ENCODE assay signal across 25 cellular contexts in the genomic region with DNA sequence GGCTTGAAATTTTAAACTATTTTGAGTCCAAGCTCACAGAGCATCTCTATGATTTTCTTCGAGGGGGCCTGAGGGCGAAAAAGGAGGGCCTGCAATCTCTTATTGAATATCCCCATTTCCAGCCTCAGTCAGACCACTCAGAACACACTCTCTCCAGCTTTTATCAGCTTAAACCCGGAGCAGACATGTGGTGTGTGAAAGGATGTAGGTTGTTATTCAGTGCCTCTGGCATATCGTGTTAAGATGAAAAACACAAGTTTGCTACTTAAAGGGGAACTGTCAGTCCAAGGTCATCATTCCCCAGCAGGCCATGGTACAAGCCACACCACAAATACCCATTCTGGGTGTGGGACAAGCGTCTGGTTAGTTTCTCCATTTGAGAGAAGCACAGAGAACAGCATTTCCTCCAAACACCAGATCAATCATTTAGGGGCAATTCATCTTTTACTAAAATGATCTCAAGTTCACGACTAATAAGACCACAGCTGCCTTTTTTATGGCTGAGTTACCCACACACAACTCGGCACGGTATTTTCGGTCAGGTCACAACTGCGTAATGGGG.
DNase-seq lines count a peak whose midpoint lies in the region; ATAC-seq, FAIRE-seq and TF ChIP-seq lines count a peak whose summit lies in the region.
"Had no signal": no experiment of that assay in that cellular context is flagged by ENCODE, and none has a peak within 500 bp of the region (broad histone marks: within the 10 kb centered on the region; RNA-seq: fewer than 3 reads in every experiment).

No MANE protein-coding gene starts in this region.

- CTCF ChIA-PET in HepG2 (lab: Yijun Ruan, JAX; ENCODE audit: low intra/inter-chr PET ratio, low total read pairs) = no interaction called here
- CTCF ChIA-PET in CD4-positive, alpha-beta T cell (lab: Charles Lee) = no interaction called here

- H3K4me2 ChIP-seq in HepG2 (ENCODE audit: low read depth, low read length) (peak overlapping the region; percentile 35), osteoblast (ENCODE audit: insufficient read depth, low read length) (no peak overlapping the region)
- H3K4me2 ChIP-seq: A549, BLaER1 had no signal

- H3K27ac ChIP-seq in HepG2 (ENCODE audit: extremely low read length, insufficient read depth, low read length) (no peak overlapping the region), right lobe of liver (no peak overlapping the region), osteoblast (ENCODE audit: low read depth, low read length) (no peak overlapping the region)
- H3K27ac ChIP-seq in CD4-positive, alpha-beta T cell (ENCODE audit: low read depth, low read length) = no peak overlapping the region
- H3K27ac ChIP-seq: 22Rv1, A549, BLaER1 had no signal

- H3K4me1 ChIP-seq in HepG2 (ENCODE audit: insufficient read depth, low read length) (peaks cover 9% of the 10 kb centered on the region), right lobe of liver (no peaks in the 10 kb centered on the region), osteoblast (ENCODE audit: insufficient read depth, low read length) (no peaks in the 10 kb centered on the region)
- H3K4me1 ChIP-seq: A549, BLaER1 had no signal

- no peaks in the 10 kb centered on the region for H3K27me3 ChIP-seq in HepG2 (ENCODE audit: control insufficient read depth in 1 of 2, insufficient read depth in 2 of 2, low read length in 2 of 2)
- H3K27me3 ChIP-seq in right lobe of liver = no peaks in the 10 kb centered on the region
- no peaks in the 10 kb centered on the region for H3K27me3 ChIP-seq in osteoblast (ENCODE audit: insufficient read depth, low read length)
- H3K27me3 ChIP-seq in CD4-positive, alpha-beta T cell (ENCODE audit: control insufficient read depth, insufficient read depth, low read length) = no peaks in the 10 kb centered on the region
- H3K27me3 ChIP-seq: BLaER1 had no signal

- no peak overlapping the region for H3K4me3 Mint-ChIP-seq in CD4-positive, alpha-beta T cell
- H3K4me3 Mint-ChIP-seq: CD14-positive monocyte; CD8-positive, alpha-beta T cell; H9; IgD-negative memory B cell had no signal

- H3K79me2 ChIP-seq in HepG2 (ENCODE audit: insufficient read depth, low read length) (no peaks in the 10 kb centered on the region), osteoblast (ENCODE audit: insufficient read depth, low read length) (no peaks in the 10 kb centered on the region)

- no peaks in the 10 kb centered on the region for H3K36me3 ChIP-seq in HepG2 (replicated peaks in 1 of 2; ENCODE audit: control insufficient read depth in 1 of 2, insufficient read depth in 2 of 2, low read length in 2 of 2)
- H3K36me3 ChIP-seq in right lobe of liver = no peaks in the 10 kb centered on the region
- H3K36me3 ChIP-seq in osteoblast (ENCODE audit: insufficient read depth, low read length) = no peaks in the 10 kb centered on the region
- H3K36me3 ChIP-seq: BLaER1 had no signal

- 57% methylated on average over 10 of the region's 10 CpGs for WGBS in HepG2 (ENCODE audit: low lambda C conversion rate)
- 74% methylated on average over 8 of the region's 10 CpGs for WGBS in right lobe of liver (ENCODE audit: insufficient coverage, low coverage, low lambda C conversion rate, missing lambda C conversion rate)

- H3K27ac Mint-ChIP-seq in CD4-positive, alpha-beta T cell = no peak overlapping the region
- H3K27ac Mint-ChIP-seq: CD14-positive monocyte; CD8-positive, alpha-beta T cell; H9; IgD-negative memory B cell had no signal

- FAIRE-seq in HepG2 (lab: Jason Lieb, UNC) = no peak
- FAIRE-seq: A549, GM12878, GM19239, HTR-8/SVneo had no signal

- no peaks in the 10 kb centered on the region for H3K9me3 Mint-ChIP-seq in CD4-positive, alpha-beta T cell
- H3K9me3 Mint-ChIP-seq: CD8-positive, alpha-beta T cell; H9 had no signal

- POLR2A ChIA-PET in HepG2 (lab: Yijun Ruan, JAX) = no interaction called here
- POLR2A ChIA-PET in CD4-positive, alpha-beta T cell (lab: Charles Lee) = no interaction called here

- no peaks in the 10 kb centered on the region for H4K20me1 ChIP-seq in HepG2 (ENCODE audit: insufficient read depth, low read length)
- no peaks in the 10 kb centered on the region for H4K20me1 ChIP-seq in osteoblast (ENCODE audit: insufficient read depth, low read length)
- H4K20me1 ChIP-seq: BLaER1 had no signal

- intact Hi-C loops in HepG2 (cut with micrococcal nuclease; ENCODE audit: unreplicated experiment) (no loop called here), right lobe of liver (cut with DNase I) (no loop called here)
- intact Hi-C loops in CD4-positive, alpha-beta T cell (cut with DNase I, micrococcal nuclease) = no loop called here

- no peak for TF ChIP-seq EP300 in HepG2 (IDR thresholded peaks at IDR 0.05; ENCODE audit: low read depth in 2 of 2, low read length in 2 of 2)
- no peak for TF ChIP-seq EP300 in HepG2 (CRISPR knock-in tag; IDR thresholded peaks at IDR 0.05; ENCODE audit: borderline replicate concordance)

- no peaks in the 10 kb centered on the region for H3K4me1 Mint-ChIP-seq in CD4-positive, alpha-beta T cell (ENCODE audit: low read depth)
- H3K4me1 Mint-ChIP-seq: CD14-positive monocyte, IgD-negative memory B cell had no signal

- TF ChIP-seq CTCF in HepG2 (CRISPR knock-in tag; IDR thresholded peaks at IDR 0.05) = no peak
- no peak for TF ChIP-seq CTCF in right lobe of liver (IDR thresholded peaks at IDR 0.05)
- TF ChIP-seq CTCF in osteoblast (IDR thresholded peaks at IDR 0.05; ENCODE audit: extremely low read depth, low read depth, low read length) = no peak
- TF ChIP-seq CTCF in CD4-positive, alpha-beta T cell (IDR thresholded peaks at IDR 0.05) = no peak

- in situ Hi-C loops in HepG2 (cut with HindIII; ENCODE audit: extremely low pct_ligation_motif_present, low pct_unique_long_range_greater_than_20kb) = no loop called here

- H3K4me3 ChIP-seq in HepG2 (replicated peaks in 1 of 3; ENCODE audit: insufficient read depth in 1 of 3, low read depth in 2 of 3, low read length in 3 of 3) (no peak overlapping the region), right lobe of liver (no peak overlapping the region), osteoblast (ENCODE audit: insufficient read depth, low read length) (no peak overlapping the region)
- H3K4me3 ChIP-seq: A549, BLaER1, GM12878 had no signal

- H3K27me3 Mint-ChIP-seq in CD4-positive, alpha-beta T cell = peaks cover 25% of the 10 kb centered on the region
- H3K27me3 Mint-ChIP-seq: IgD-negative memory B cell had no signal

- BruUV-seq in HepG2 (replicated peaks; lab: Mats Ljungman, UMichigan) = no TSS peak

- TF ChIP-seq POLR2A in HepG2 (IDR thresholded peaks at IDR 0.05; ENCODE audit: insufficient read depth in 1 of 2, low read depth in 2 of 2, low read length in 2 of 2) = no peak
- TF ChIP-seq POLR2A in right lobe of liver (IDR thresholded peaks at IDR 0.05) = no peak

- ATAC-seq in HepG2 (no peak), right lobe of liver (no peak), GM18511 (IDR thresholded peaks at IDR 0.05; ENCODE audit: unreplicated experiment) (no peak)
- no peak for ATAC-seq in CD4-positive, alpha-beta T cell (ENCODE audit: poor library complexity)
- ATAC-seq: A549; CD8-positive, alpha-beta T cell; GM12878 had no signal

- H2AFZ ChIP-seq in HepG2 (ENCODE audit: low read length) = no peak overlapping the region
- H2AFZ ChIP-seq in osteoblast (ENCODE audit: low read length) = peak overlapping the region; percentile 40

- no peak overlapping the region for H3K9ac ChIP-seq in HepG2 (ENCODE audit: insufficient read depth, low read depth, low read length)
- H3K9ac ChIP-seq: BLaER1 had no signal

- DNase-seq in HepG2 (ENCODE audit: low spot score) (no peak), right lobe of liver (no peak), UCSD-AML1 (lab: John Stamatoyannopoulos, UW; ENCODE audit: unreplicated experiment) (peak; percentile 3), osteoblast (ENCODE audit: insufficient read length, low spot score, missing footprints) (peak; percentile 52), NCI-H2081 treated with DMSO at 0.1 percent for 48 hours (lab: John Stamatoyannopoulos, UW) (no peak), dedifferentiated amniotic fluid mesenchymal stem cell (ENCODE audit: extremely low spot score) (no peak)
- no peak for DNase-seq in CD4-positive, alpha-beta T cell
- DNase-seq: AML-193; CD8-positive, alpha-beta T cell; COR-L47; DMS 273 treated with DMSO at 0.1 percent for 48 hours; DMS53; DND-41; EL; GOT3; H9 had no signal

- no peaks in the 10 kb centered on the region for H3K9me3 ChIP-seq in HepG2 (ENCODE audit: low read length)
- H3K9me3 ChIP-seq in right lobe of liver = no peaks in the 10 kb centered on the region
- no peaks in the 10 kb centered on the region for H3K9me3 ChIP-seq in osteoblast (ENCODE audit: low read depth, low read length)
- H3K9me3 ChIP-seq in CD4-positive, alpha-beta T cell (ENCODE audit: control insufficient read depth, low read length) = no peaks in the 10 kb centered on the region
- H3K9me3 ChIP-seq: A549, BLaER1 had no signal

- TF ChIP-seq RAD21 in HepG2 (CRISPR knock-in tag; IDR thresholded peaks at IDR 0.05) = no peak

- no peaks in the 10 kb centered on the region for H3K36me3 Mint-ChIP-seq in CD4-positive, alpha-beta T cell (ENCODE audit: low read depth)
- H3K36me3 Mint-ChIP-seq: CD14-positive monocyte; CD8-positive, alpha-beta T cell; IgD-negative memory B cell had no signal

TF ChIP-seq in HepG2, 621 proteins besides CTCF, POLR2A, EP300 and RAD21 (continues in another document):
- TF ChIP-seq, protein P1, sequence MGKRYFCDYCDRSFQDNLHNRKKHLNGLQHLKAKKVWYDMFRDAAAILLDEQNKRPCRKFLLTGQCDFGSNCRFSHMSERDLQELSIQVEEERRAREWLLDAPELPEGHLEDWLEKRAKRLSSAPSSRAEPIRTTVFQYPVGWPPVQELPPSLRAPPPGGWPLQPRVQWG (CRISPR knock-in tag; IDR thresholded peaks at IDR 0.05; ENCODE audit: borderline replicate concordance, low read depth) = no peak
- TF ChIP-seq ZNF883 (CRISPR knock-in tag; IDR thresholded peaks at IDR 0.05; ENCODE audit: not compliant biosample characterization) (no peak), AGO2 (optimal IDR thresholded peaks at IDR 0.05; ENCODE audit: low read depth, low read length) (no peak), IKZF4 (CRISPR knock-in tag; IDR thresholded peaks at IDR 0.05; ENCODE audit: borderline replicate concordance, low read depth, not compliant biosample characterization) (no peak), SRSF9 (IDR thresholded peaks at IDR 0.05; ENCODE audit: borderline replicate concordance, insufficient read depth, low read depth, low read length, poor library complexity, severe bottlenecking) (no peak)
- TF ChIP-seq, protein P2, sequence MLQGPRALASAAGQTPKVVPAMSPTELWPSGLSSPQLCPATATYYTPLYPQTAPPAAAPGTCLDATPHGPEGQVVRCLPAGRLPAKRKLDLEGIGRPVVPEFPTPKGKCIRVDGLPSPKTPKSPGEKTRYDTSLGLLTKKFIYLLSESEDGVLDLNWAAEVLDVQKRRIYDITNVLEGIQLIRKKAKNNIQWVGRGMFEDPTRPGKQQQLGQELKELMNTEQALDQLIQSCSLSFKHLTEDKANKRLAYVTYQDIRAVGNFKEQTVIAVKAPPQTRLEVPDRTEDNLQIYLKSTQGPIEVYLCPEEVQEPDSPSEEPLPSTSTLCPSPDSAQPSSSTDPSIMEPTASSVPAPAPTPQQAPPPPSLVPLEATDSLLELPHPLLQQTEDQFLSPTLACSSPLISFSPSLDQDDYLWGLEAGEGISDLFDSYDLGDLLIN (CRISPR knock-in tag; IDR thresholded peaks at IDR 0.05; ENCODE audit: borderline replicate concordance) = no peak

Comparison
In these comparisons a context has a peak if more than half of its experiments do, and no peak if none do; other contexts are left out.
1. DNase-seq: peak in UCSD-AML1 (single experiment) and osteoblast (single experiment); none in HepG2 (single experiment), right lobe of liver (0 of 3), NCI-H2081 treated with DMSO at 0.1 percent for 48 hours (single experiment), dedifferentiated amniotic fluid mesenchymal stem cell (single experiment) and CD4-positive, alpha-beta T cell (0 of 10).